In genomic region chr1:5744911-5745431, GRCh38 we compare ENCODE assay signal across 10 cellular contexts.
DNase-seq lines count a peak whose midpoint lies in the region; ATAC-seq, FAIRE-seq and TF ChIP-seq lines count a peak whose summit lies in the region.
"Had no signal": no experiment of that assay in that cellular context is flagged by ENCODE, and none has a peak within 500 bp of the region (broad histone marks: within the 10 kb centered on the region; RNA-seq: fewer than 3 reads in every experiment).

No MANE protein-coding gene starts in this region.

- H3K36me3 Mint-ChIP-seq in natural killer cell treated with Interleukin-12 subunit alpha and Interleukin-12 subunit beta and Interleukin-15 and Interleukin-18, amount 100 ng/mL, for 72 hours = no peaks in the 10 kb centered on the region
- H3K36me3 Mint-ChIP-seq in natural killer cell (no peaks in the 10 kb centered on the region), brain (no peaks in the 10 kb centered on the region)

- no peaks in the 10 kb centered on the region for H3K4me1 ChIP-seq in effector memory CD4-positive, alpha-beta T cell (ENCODE audit: control insufficient read depth, insufficient read depth, low read length, poor library complexity, severe bottlenecking)

- no peak for ATAC-seq in natural killer cell treated with Interleukin-12 subunit alpha and Interleukin-12 subunit beta and Interleukin-15 and Interleukin-18, amount 100 ng/mL, for 72 hours
- ATAC-seq in natural killer cell (no peak), GM21367 (IDR thresholded peaks at IDR 0.05; ENCODE audit: unreplicated experiment) (no peak), HG02981 (IDR thresholded peaks at IDR 0.05; ENCODE audit: unreplicated experiment) (no peak)

- H3K4me1 Mint-ChIP-seq in natural killer cell treated with Interleukin-12 subunit alpha and Interleukin-12 subunit beta and Interleukin-15 and Interleukin-18, amount 100 ng/mL, for 72 hours (ENCODE audit: low read depth in 2 of 2) = no peaks in the 10 kb centered on the region
- H3K4me1 Mint-ChIP-seq in natural killer cell (no peaks in the 10 kb centered on the region), brain (peaks cover 53% of the 10 kb centered on the region)
- H3K4me1 Mint-ChIP-seq: activated CD4-positive, alpha-beta T cell treated with anti-CD3 and anti-CD28 coated beads, Interleukin-2, amount 10 ng/mL, durations not matched to agents 24 days and 14 days had no signal

- no peak for FAIRE-seq in GM12891 (lab: Jason Lieb, UNC)

- H3K9me3 Mint-ChIP-seq in natural killer cell treated with Interleukin-12 subunit alpha and Interleukin-12 subunit beta and Interleukin-15 and Interleukin-18, amount 100 ng/mL, for 72 hours = no peaks in the 10 kb centered on the region
- no peaks in the 10 kb centered on the region for H3K9me3 Mint-ChIP-seq in natural killer cell
- peaks cover 0 to 5% (median 0%) of the 10 kb centered on the region in 5 experiments for H3K9me3 Mint-ChIP-seq in brain
- H3K9me3 Mint-ChIP-seq: activated CD4-positive, alpha-beta T cell treated with anti-CD3 and anti-CD28 coated beads, Interleukin-2, amount 10 ng/mL, durations not matched to agents 24 days and 14 days had no signal

- peaks cover 12 to 23% of the 10 kb centered on the region in 2 donors for H3K27me3 Mint-ChIP-seq in natural killer cell treated with Interleukin-12 subunit alpha and Interleukin-12 subunit beta and Interleukin-15 and Interleukin-18, amount 100 ng/mL, for 72 hours
- H3K27me3 Mint-ChIP-seq in natural killer cell (ENCODE audit: low read depth in 2 of 2) = peaks cover 0 to 13% of the 10 kb centered on the region in 2 donors
- H3K27me3 Mint-ChIP-seq in brain = peaks cover under 1% of the 10 kb centered on the region

- H3K27me3 ChIP-seq in effector memory CD4-positive, alpha-beta T cell (replicated peaks; ENCODE audit: control insufficient read depth, insufficient read depth, low read length, poor library complexity, severe bottlenecking) = peaks cover 3% of the 10 kb centered on the region

- H3K36me3 ChIP-seq in effector memory CD4-positive, alpha-beta T cell (ENCODE audit: control insufficient read depth, insufficient read depth, low read length) = no peaks in the 10 kb centered on the region
- H3K36me3 ChIP-seq: neutrophil had no signal

- no peak overlapping the region for H3K4me3 ChIP-seq in effector memory CD4-positive, alpha-beta T cell (ENCODE audit: insufficient read depth, low read depth, low read length, poor library complexity, severe bottlenecking)

- H3K27ac Mint-ChIP-seq in natural killer cell treated with Interleukin-12 subunit alpha and Interleukin-12 subunit beta and Interleukin-15 and Interleukin-18, amount 100 ng/mL, for 72 hours = no peak overlapping the region
- H3K27ac Mint-ChIP-seq in natural killer cell (no peak overlapping the region), brain (peak overlapping the region; percentile 27 to 93 (median 75))
- H3K27ac Mint-ChIP-seq: activated CD4-positive, alpha-beta T cell treated with anti-CD3 and anti-CD28 coated beads, Interleukin-2, amount 10 ng/mL, durations not matched to agents 24 days and 14 days had no signal

- no peak for TF ChIP-seq POLR2A in GM12891 (IDR thresholded peaks at IDR 0.05; ENCODE audit: low read depth, low read length)

- H3K9me3 ChIP-seq in effector memory CD4-positive, alpha-beta T cell (ENCODE audit: control insufficient read depth, low read length) = no peaks in the 10 kb centered on the region
- H3K9me3 ChIP-seq: neutrophil had no signal

- TF ChIP-seq CTCF in natural killer cell (IDR thresholded peaks at IDR 0.05) (no peak), brain (conservative IDR thresholded peaks at IDR 0.05) (no peak)

- H3K27ac ChIP-seq in effector memory CD4-positive, alpha-beta T cell (ENCODE audit: insufficient read depth, low read length, poor library complexity, severe bottlenecking) = no peak overlapping the region
- H3K27ac ChIP-seq: neutrophil had no signal

- DNase-seq in natural killer cell treated with Interleukin-12 subunit alpha and Interleukin-12 subunit beta and Interleukin-15 and Interleukin-18, amount 100 ng/mL, for 72 hours (ENCODE audit: low spot score) = peak; percentile 40
- DNase-seq in natural killer cell (no peak), mesenteric fat pad (ENCODE audit: low spot score) (peak; percentile 83), GM12891 (ENCODE audit: insufficient read length, low spot score) (no peak)
- DNase-seq in effector memory CD4-positive, alpha-beta T cell = no peak

- intact Hi-C loops in natural killer cell (cut with micrococcal nuclease) = no loop called here

- no peak overlapping the region for H3K4me3 Mint-ChIP-seq in natural killer cell treated with Interleukin-12 subunit alpha and Interleukin-12 subunit beta and Interleukin-15 and Interleukin-18, amount 100 ng/mL, for 72 hours
- H3K4me3 Mint-ChIP-seq in natural killer cell = no peak overlapping the region
- H3K4me3 Mint-ChIP-seq in brain = peak overlapping the region; percentile 13 to 69 (median 59)
- H3K4me3 Mint-ChIP-seq: activated CD4-positive, alpha-beta T cell treated with anti-CD3 and anti-CD28 coated beads, Interleukin-2, amount 10 ng/mL, durations not matched to agents 24 days and 14 days had no signal

TF ChIP-seq in GM12891, 5 proteins besides CTCF, POLR2A, EP300 and RAD21:
- TF ChIP-seq POLR2AphosphoS5 (IDR thresholded peaks at IDR 0.05; ENCODE audit: low read depth, low read length) (no peak), PAX5 (IDR thresholded peaks at IDR 0.05; ENCODE audit: insufficient read depth, low read length, severe bottlenecking) (no peak), POU2F2 (IDR thresholded peaks at IDR 0.05; ENCODE audit: low read depth, low read length) (no peak), TAF1 (IDR thresholded peaks at IDR 0.05; ENCODE audit: low read depth, low read length) (no peak), SPI1 (IDR thresholded peaks at IDR 0.05; ENCODE audit: low read depth, low read length) (no peak)

Comparison
In these comparisons a context has a peak if more than half of its experiments do, and no peak if none do; other contexts are left out.
1. DNase-seq: peak in natural killer cell treated with Interleukin-12 subunit alpha and Interleukin-12 subunit beta and Interleukin-15 and Interleukin-18, amount 100 ng/mL, for 72 hours (single experiment) and mesenteric fat pad (single experiment); none in natural killer cell (single experiment), effector memory CD4-positive, alpha-beta T cell (0 of 3) and GM12891 (single experiment).
2. H3K27ac Mint-ChIP-seq: peak in brain (5 of 5); none in natural killer cell treated with Interleukin-12 subunit alpha and Interleukin-12 subunit beta and Interleukin-15 and Interleukin-18, amount 100 ng/mL, for 72 hours (0 of 2) and natural killer cell (0 of 2).
3. H3K4me3 Mint-ChIP-seq: peak in brain (5 of 5); none in natural killer cell treated with Interleukin-12 subunit alpha and Interleukin-12 subunit beta and Interleukin-15 and Interleukin-18, amount 100 ng/mL, for 72 hours (single experiment) and natural killer cell (single experiment).